22 cellular contexts compared by ENCODE assay signal in the genomic region with DNA sequence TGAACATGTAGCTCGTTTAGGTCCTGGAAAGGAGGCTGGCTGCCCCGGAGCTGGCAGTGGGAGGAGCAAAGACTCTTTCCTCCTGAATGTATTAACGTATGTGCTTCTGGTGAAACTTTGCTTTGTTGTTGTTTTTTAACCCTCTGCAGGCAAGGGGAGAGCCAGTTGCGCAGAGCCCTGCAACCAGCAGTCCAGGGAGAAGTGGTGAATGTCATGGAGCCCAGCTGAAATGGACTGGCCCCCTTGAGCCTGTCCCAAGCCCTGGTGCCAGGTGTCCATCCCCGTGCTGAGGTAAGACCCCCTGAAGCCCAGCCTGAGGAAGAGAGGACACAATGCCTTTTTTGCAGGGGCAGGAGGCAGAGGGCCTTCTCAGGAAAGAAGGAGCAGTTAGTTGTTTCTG. TPM values are rescaled to one million over a fixed set of nuclear protein-coding genes. Genes with fewer than 3 reads are reported as not detected.
DNase-seq lines count a peak whose midpoint lies in the region; ATAC-seq and TF ChIP-seq lines count a peak whose summit lies in the region.
"Had no signal": no experiment of that assay in that cellular context is flagged by ENCODE, and none has a peak within 500 bp of the region (broad histone marks: within the 10 kb centered on the region; RNA-seq: fewer than 3 reads in every experiment).

No MANE protein-coding gene starts in this region.

- H3K4me3 ChIP-seq in left ventricle myocardium inferior: no peak overlapping the region
- peak overlapping the region; percentile 28; the same call in 1 of the 2 replicates for H3K4me3 ChIP-seq in iPS-20b (ENCODE audit: low read length)
- no peak overlapping the region for H3K4me3 ChIP-seq in thyroid gland (replicated peaks in 1 of 3)

- H3K4me1 Mint-ChIP-seq in T-cell: peaks cover 52 to 78% (median 62%) of the 10 kb centered on the region in 3 donors
- peaks cover 53% of the 10 kb centered on the region for H3K4me1 Mint-ChIP-seq in stimulated activated naive CD8-positive, alpha-beta T cell treated with anti-CD3 and anti-CD28 coated beads, Interleukin-15, amount 100 ng/mL, for 72 hours

- no peaks in the 10 kb centered on the region for H3K27me3 Mint-ChIP-seq in T-cell
- H3K27me3 Mint-ChIP-seq in stimulated activated naive CD8-positive, alpha-beta T cell treated with anti-CD3 and anti-CD28 coated beads, Interleukin-15, amount 100 ng/mL, for 72 hours: no peaks in the 10 kb centered on the region
- H3K27me3 Mint-ChIP-seq: activated naive CD8-positive, alpha-beta T cell treated with anti-CD3 and anti-CD28 coated beads for 36 hours had no signal

- H3K27me3 ChIP-seq in left ventricle myocardium inferior (ENCODE audit: low read depth) (no peaks in the 10 kb centered on the region), iPS-20b (ENCODE audit: insufficient read depth, low read length) (no peaks in the 10 kb centered on the region), thyroid gland (no peaks in the 10 kb centered on the region)

- peak overlapping the region; percentile 55 to 58 for H3K27ac Mint-ChIP-seq in T-cell
- H3K27ac Mint-ChIP-seq in stimulated activated naive CD8-positive, alpha-beta T cell treated with anti-CD3 and anti-CD28 coated beads, Interleukin-15, amount 100 ng/mL, for 72 hours: no peak overlapping the region
- H3K27ac Mint-ChIP-seq: activated CD8-positive, alpha-beta T cell treated with anti-CD3 and anti-CD28 coated beads, Interleukin-2, amount 10 ng/mL, durations not matched to agents 7 days and 5 days had no signal

- H3K9me3 Mint-ChIP-seq in T-cell: no peaks in the 10 kb centered on the region
- H3K9me3 Mint-ChIP-seq in stimulated activated naive CD8-positive, alpha-beta T cell treated with anti-CD3 and anti-CD28 coated beads, Interleukin-15, amount 100 ng/mL, for 72 hours: no peaks in the 10 kb centered on the region
- H3K9me3 Mint-ChIP-seq: activated naive CD8-positive, alpha-beta T cell treated with anti-CD3 and anti-CD28 coated beads for 36 hours; activated T-helper 1 cell treated with anti-CD3 and anti-CD28 coated beads, Interleukin-12 subunit alpha, Interleukin-12 subunit beta, Interleukin-2, Interleukin-4 antibody, amounts not matched to agents 30 ng/mL and 10 ng/mL and 1 ng/mL, durations not matched to agents 14 hours and 24 hours and 36 hours had no signal

- CTCF ChIA-PET in T-cell (lab: Charles Lee): no interaction called here

- TF ChIP-seq POLR2A in thyroid gland (IDR thresholded peaks at IDR 0.05): no peak

- H3K9me3 ChIP-seq in left ventricle myocardium inferior (replicated peaks) (no peaks in the 10 kb centered on the region), iPS-20b (ENCODE audit: insufficient read depth, low read depth, low read length) (no peaks in the 10 kb centered on the region), thyroid gland (no peaks in the 10 kb centered on the region)
- H3K9me3 ChIP-seq: SK-N-SH had no signal

- intact Hi-C loops in left ventricle myocardium inferior (cut with micrococcal nuclease) (no loop called here), Right ventricle myocardium superior (cut with DNase I) (no loop called here), thyroid gland (cut with DNase I) (no loop called here)

- no peak overlapping the region for H3K4me3 Mint-ChIP-seq in T-cell
- H3K4me3 Mint-ChIP-seq in stimulated activated naive CD8-positive, alpha-beta T cell treated with anti-CD3 and anti-CD28 coated beads, Interleukin-15, amount 100 ng/mL, for 72 hours: no peak overlapping the region
- H3K4me3 Mint-ChIP-seq: activated CD8-positive, alpha-beta T cell treated with anti-CD3 and anti-CD28 coated beads, Interleukin-2, amount 10 ng/mL, durations not matched to agents 7 days and 5 days; activated naive CD8-positive, alpha-beta T cell treated with anti-CD3 and anti-CD28 coated beads for 36 hours; activated T-helper 1 cell treated with anti-CD3 and anti-CD28 coated beads, Interleukin-12 subunit alpha, Interleukin-12 subunit beta, Interleukin-2, Interleukin-4 antibody, amounts not matched to agents 30 ng/mL and 10 ng/mL and 1 ng/mL, durations not matched to agents 14 hours and 24 hours and 36 hours had no signal

- DNase-seq in left ventricle myocardium inferior (no peak), Right ventricle myocardium superior (no peak), T-cell (no peak), thyroid gland (no peak), HT-29 (ENCODE audit: low spot score) (no peak)
- DNase-seq in stimulated activated naive CD8-positive, alpha-beta T cell treated with anti-CD3 and anti-CD28 coated beads, Interleukin-15, amount 100 ng/mL, for 72 hours: no peak
- DNase-seq: activated CD4-positive, CD25-positive, alpha-beta regulatory T cell; activated CD8-positive, alpha-beta T cell treated with anti-CD3 and anti-CD28 coated beads, Interleukin-2, amount 10 ng/mL, durations not matched to agents 7 days and 5 days; activated naive CD8-positive, alpha-beta T cell treated with anti-CD3 and anti-CD28 coated beads for 36 hours; foreskin melanocyte; H7; IMR-90; NCI-H2081 treated with DMSO at 0.1 percent for 48 hours; NCI-H446 treated with DMSO at 0.1 percent for 48 hours; posterior cingulate gyrus; SK-N-SH; T-helper 9 cell had no signal

- ATAC-seq in Right ventricle myocardium superior (ENCODE audit: poor library complexity) (no peak), T-cell (replicated peaks in 1 of 4) (no peak), HG02678 (IDR thresholded peaks at IDR 0.05; ENCODE audit: unreplicated experiment) (no peak)
- no peak for ATAC-seq in stimulated activated naive CD8-positive, alpha-beta T cell treated with anti-CD3 and anti-CD28 coated beads, Interleukin-15, amount 100 ng/mL, for 72 hours
- ATAC-seq: activated CD8-positive, alpha-beta T cell treated with anti-CD3 and anti-CD28 coated beads, Interleukin-2, amount 10 ng/mL, durations not matched to agents 7 days and 5 days; esophagus mucosa had no signal

- WGBS in thyroid gland, 2 donors: 78 to 79% methylated on average over 5 of the region's 5 CpGs

- H3K9ac ChIP-seq in iPS-20b (ENCODE audit: low read depth, low read length): peak overlapping the region; percentile 76; the same call in 1 of the 2 replicates
- H3K9ac ChIP-seq: SK-N-SH had no signal

- peaks cover 44% of the 10 kb centered on the region for H3K36me3 Mint-ChIP-seq in T-cell

- POLR2A ChIA-PET in T-cell (lab: Charles Lee): no interaction called here

- H3K4me1 ChIP-seq in left ventricle myocardium inferior (peaks cover 99% of the 10 kb centered on the region), iPS-20b (ENCODE audit: insufficient read depth, low read length) (peaks cover 46% of the 10 kb centered on the region), thyroid gland (peaks cover 24 to 42% of the 10 kb centered on the region in 2 donors)

- H3K36me3 ChIP-seq in left ventricle myocardium inferior: peaks cover 5% of the 10 kb centered on the region
- peaks cover 25% of the 10 kb centered on the region for H3K36me3 ChIP-seq in iPS-20b (ENCODE audit: insufficient read depth, low read depth, low read length)
- H3K36me3 ChIP-seq in thyroid gland: peaks cover 0 to 11% of the 10 kb centered on the region in 2 donors

- peak overlapping the region; percentile 56 for H3K27ac ChIP-seq in left ventricle myocardium inferior (replicated peaks)
- H3K27ac ChIP-seq in iPS-20b (ENCODE audit: low read length): peak overlapping the region; percentile 77
- peak overlapping the region in 2 of 3 donors; percentile 70 to 81 for H3K27ac ChIP-seq in thyroid gland
- H3K27ac ChIP-seq: C4-2B had no signal

- TF ChIP-seq CTCF in left ventricle myocardium inferior (IDR thresholded peaks at IDR 0.05; ENCODE audit: borderline replicate concordance) (no peak), thyroid gland (IDR thresholded peaks at IDR 0.05) (no peak)

RNA-seq across cellular contexts. Expression of a gene that starts 33.3 kb away (rescaled TPM):
- total RNA-seq in left ventricle myocardium inferior (84.3 TPM), Right ventricle myocardium superior (67.4 TPM), T-cell (100 to 1,000 TPM; 148 to 237 (median 212) TPM), thyroid gland (100 to 1,000 TPM in 2 of 4 donors, 10 to 100 TPM in 2; 74.8 to 189 (median 113) TPM)
- total RNA-seq in HT-29 (2014; rRNA removed; shearing (Covaris generic)): 1.9 and 4.2 TPM in 2 replicates

Comparison
In these comparisons a context has a peak if more than half of its experiments do, and no peak if none do; other contexts are left out.
1. H3K27ac Mint-ChIP-seq: peak in T-cell (2 of 2); none in stimulated activated naive CD8-positive, alpha-beta T cell treated with anti-CD3 and anti-CD28 coated beads, Interleukin-15, amount 100 ng/mL, for 72 hours (0 of 2).
2. RNA of a gene that starts 33.3 kb away (total RNA-seq): 148 to 237 TPM in T-cell, 74.8 to 189 TPM in thyroid gland, 84.3 TPM in left ventricle myocardium inferior (single experiment) and 67.4 TPM in Right ventricle myocardium superior (single experiment); 1.9 to 4.2 TPM in HT-29; every median in the first group is over 10 times any median in the second.
3. Peak in every context shown above with its lines, with median percentiles within 50 percentile points of each other: H3K27ac ChIP-seq.